Comparison of ENCODE assay signal across 6 cellular contexts in genomic region chr17:75876190-75876937, GRCh38. TPM values are rescaled to one million over a fixed set of nuclear protein-coding genes. Genes with fewer than 3 reads are reported as not detected.
DNase-seq lines count a peak whose midpoint lies in the region; ATAC-seq, FAIRE-seq and TF ChIP-seq lines count a peak whose summit lies in the region.

No MANE protein-coding gene starts in this region.

- H3K27ac Mint-ChIP-seq in T-helper 17 cell: peak overlapping the region; percentile 91

- peak; percentile 67 for FAIRE-seq in GM12892 (lab: Jason Lieb, UNC)

- H3K36me3 ChIP-seq in duodenal mucosa (ENCODE audit: control insufficient read depth in 1 of 2, insufficient read depth in 2 of 2, low read length in 2 of 2): peaks cover 0 to 13% of the 10 kb centered on the region in 2 donors

- H3K9me3 ChIP-seq in T-helper 17 cell (ENCODE audit: control insufficient read depth, low read length, poor library complexity, severe bottlenecking) (no peaks in the 10 kb centered on the region), duodenal mucosa (ENCODE audit: control insufficient read depth in 1 of 2, low read length in 2 of 2) (no peaks in the 10 kb centered on the region)

- ATAC-seq in T-helper 17 cell (peak; percentile 67), HG03432 (IDR thresholded peaks at IDR 0.05; ENCODE audit: unreplicated experiment) (no peak)

- no peak for DNase-seq in GM12892 (ENCODE audit: insufficient read length)
- peak; percentile 53 to 69 (median 59) for DNase-seq in T-helper 17 cell
- no peak for DNase-seq in skeletal muscle cell (ENCODE audit: low read depth)
- DNase-seq in SIG-M5 (lab: John Stamatoyannopoulos, UW): no peak

- peaks cover 28 to 46% of the 10 kb centered on the region in 2 donors for H3K4me1 ChIP-seq in duodenal mucosa (ENCODE audit: control insufficient read depth in 1 of 2, insufficient read depth in 2 of 2, low read length in 2 of 2)

- H3K4me1 Mint-ChIP-seq in T-helper 17 cell: peaks cover 33% of the 10 kb centered on the region

- peak overlapping the region; percentile 75 to 77 for H3K4me3 ChIP-seq in duodenal mucosa (ENCODE audit: low read depth in 1 of 2, low read length in 2 of 2)
- H3K4me3 ChIP-seq in skeletal muscle cell (ENCODE audit: low read depth, low read length): peak overlapping the region; percentile 54

- peak overlapping the region; percentile 93 for H3K27ac ChIP-seq in duodenal mucosa (ENCODE audit: low read depth, low read length)

- peak overlapping the region; percentile 62 to 85 for H3K9ac ChIP-seq in duodenal mucosa (ENCODE audit: low read depth in 1 of 2, low read length in 2 of 2)

- peak overlapping the region; percentile 92 for H3K4me3 Mint-ChIP-seq in T-helper 17 cell

- H3K27me3 Mint-ChIP-seq in T-helper 17 cell: no peaks in the 10 kb centered on the region

- no peaks in the 10 kb centered on the region for H3K36me3 Mint-ChIP-seq in T-helper 17 cell (ENCODE audit: low read depth)

- no peak for TF ChIP-seq POLR2A in GM12892 (IDR thresholded peaks at IDR 0.05; ENCODE audit: low read depth, low read length)

- H3K27me3 ChIP-seq in duodenal mucosa (ENCODE audit: control insufficient read depth in 1 of 2, insufficient read depth in 2 of 2, low read length in 2 of 2): no peaks in the 10 kb centered on the region

RNA-seq across cellular contexts. Expression of gene TRIM47, which starts 2.0 kb away (rescaled TPM):
- 1.3 TPM for polyA plus RNA-seq in GM12892 (2012; ENCODE audit: missing spikeins)
- 1 to 10 TPM; 4.5 to 9.4 TPM for total RNA-seq in T-helper 17 cell

RNA-seq across cellular contexts. Expression of gene TRIM65, which starts 20.4 kb away (rescaled TPM):
- polyA plus RNA-seq in GM12892 (2012; ENCODE audit: missing spikeins): 7.7 TPM
- total RNA-seq in T-helper 17 cell: 10 to 100 TPM; 19.8 to 23.6 TPM

RNA-seq across cellular contexts. Expression of gene WBP2, which starts 21.2 kb away (rescaled TPM):
- polyA plus RNA-seq in GM12892 (2012; ENCODE audit: missing spikeins): 51.0 TPM
- 100 to 1,000 TPM in 1 of 2 donors, 10 to 100 TPM in 1; 86.0 to 114 TPM for total RNA-seq in T-helper 17 cell

RNA-seq across cellular contexts. Expression of gene MRPL38, which starts 28.3 kb away (rescaled TPM):
- 37.0 TPM for polyA plus RNA-seq in GM12892 (2012; ENCODE audit: missing spikeins)
- total RNA-seq in T-helper 17 cell: 100 to 1,000 TPM in 1 of 2 donors, 10 to 100 TPM in 1; 93.8 to 107 TPM

RNA-seq across cellular contexts. Expression of gene UNC13D, which starts 32.2 kb away (rescaled TPM):
- 18.6 TPM for polyA plus RNA-seq in GM12892 (2012; ENCODE audit: missing spikeins)
- 100 to 1,000 TPM; 164 TPM for total RNA-seq in T-helper 17 cell

Comparison
In these comparisons a context has a peak if more than half of its experiments do, and no peak if none do; other contexts are left out.
1. DNase-seq: peak in T-helper 17 cell (3 of 3); none in GM12892 (single experiment), skeletal muscle cell (single experiment) and SIG-M5 (single experiment).